ENCODE assay signal across 9 cellular contexts in the genomic region with DNA sequence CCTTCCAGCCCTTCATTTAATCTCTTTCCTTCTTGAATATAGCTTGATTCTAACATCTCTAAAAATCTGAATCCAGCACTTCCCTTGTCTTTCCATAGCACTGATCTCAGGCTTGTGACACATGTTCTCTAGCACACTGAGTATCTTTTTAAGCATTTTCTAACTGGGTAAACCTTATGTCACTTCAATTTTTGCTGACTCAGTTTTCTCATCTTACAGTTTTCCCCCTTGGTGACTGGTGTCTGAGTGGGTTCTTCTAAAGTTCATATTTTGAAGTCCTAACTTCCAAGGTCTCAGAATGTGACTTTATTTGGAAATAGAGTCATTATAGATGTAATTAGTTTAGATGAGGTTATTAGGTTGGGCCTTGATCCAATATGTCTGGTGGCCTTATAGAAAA.
"Had no signal": no experiment of that assay in that cellular context is flagged by ENCODE, and none has a peak within 500 bp of the region (broad histone marks: within the 10 kb centered on the region; RNA-seq: fewer than 3 reads in every experiment).

No MANE protein-coding gene starts in this region.

- H3K4me3 Mint-ChIP-seq: H9 had no signal

- H3K4me3 ChIP-seq: GM23248 had no signal

- H3K4me2 ChIP-seq: KMS-11 had no signal

- DNase-seq: GM23248, GOT3, H9, HCEC 1CT, Karpas-422, KBM-7 had no signal

- H3K27ac Mint-ChIP-seq: H9 had no signal

- H3K9me3 Mint-ChIP-seq: H9 had no signal

- H3K9ac ChIP-seq: GM23248, KMS-11 had no signal

- H2AFZ ChIP-seq: GM23248 had no signal

- FAIRE-seq: H54, HTR-8/SVneo had no signal

- H3K27ac ChIP-seq: GM23248, KMS-11 had no signal
